Comparison of ENCODE assay signal across 1 cellular context in genomic region chr19:5101871-5102270, GRCh38.
TF ChIP-seq lines count a peak whose summit lies in the region.

No MANE protein-coding gene starts in this region.

TF ChIP-seq in SK-N-SH treated with all-trans-retinoic acid at 6 μM for 48 hours, 23 proteins besides CTCF, POLR2A, EP300 and RAD21 (continued from another document):
- TF ChIP-seq TSHZ2 (CRISPR knock-in tag; IDR thresholded peaks at IDR 0.05) (no peak), ZNF565 (CRISPR knock-in tag; conservative IDR thresholded peaks at IDR 0.05; ENCODE audit: low read depth) (no peak), ZFP30 (CRISPR knock-in tag; IDR thresholded peaks at IDR 0.05) (no peak), CSDC2 (CRISPR knock-in tag; IDR thresholded peaks at IDR 0.05) (no peak)
